ENCODE assay signal across 17 cellular contexts in genomic region chr11:69880041-69880802, GRCh38.
A peak's percentile ranks its signal among the peaks of the same experiment; 100 is the strongest.
DNase-seq lines count a peak whose midpoint lies in the region; ATAC-seq and TF ChIP-seq lines count a peak whose summit lies in the region.
"Had no signal": no experiment of that assay in that cellular context is flagged by ENCODE, and none has a peak within 500 bp of the region (broad histone marks: within the 10 kb centered on the region; RNA-seq: fewer than 3 reads in every experiment).

No MANE protein-coding gene starts in this region.

- in situ Hi-C loops in transverse colon (cut with MboI; ENCODE audit: low pct_ligation_motif_present in 1 of 4, low pct_unique_long_range_greater_than_20kb in 1 of 4, low sequenced_read_pairs in 3 of 4), result loop anchor here in 3 of 4 donors (10.0 to 25.0 kb wide), 3 partner anchors 168 to 195 kb away; partner anchors contain the start of gene FGF19 (in 1 of the 3)

- no peak overlapping the region for H3K4me3 Mint-ChIP-seq in activated CD8-positive, alpha-beta memory T cell treated with anti-CD3 and anti-CD28 coated beads, Interleukin-2, amount 10 ng/mL, durations not matched to agents 7 days and 5 days
- H3K4me3 Mint-ChIP-seq in stimulated activated naive CD8-positive, alpha-beta T cell treated with anti-CD3 and anti-CD28 coated beads, Interleukin-15, amount 100 ng/mL, for 72 hours, result no peak overlapping the region
- H3K4me3 Mint-ChIP-seq in GM23338, result no peak overlapping the region
- H3K4me3 Mint-ChIP-seq: IgD-negative memory B cell had no signal

- no peak for TF ChIP-seq EP300 in transverse colon (IDR thresholded peaks at IDR 0.05; ENCODE audit: low read depth)

- TF ChIP-seq CTCF in transverse colon (IDR thresholded peaks at IDR 0.05) (no peak), GM23338 (conservative IDR thresholded peaks at IDR 0.05; ENCODE audit: low read depth in 2 of 2) (no peak)

- H3K27ac ChIP-seq in transverse colon, result no peak overlapping the region
- no peak overlapping the region for H3K27ac ChIP-seq in GM23338 (ENCODE audit: low read depth)
- H3K27ac ChIP-seq: C4-2B had no signal

- H3K27me3 ChIP-seq in transverse colon (no peaks in the 10 kb centered on the region), GM23338 (ENCODE audit: insufficient read depth) (no peaks in the 10 kb centered on the region)

- intact Hi-C loops in transverse colon (cut with DNase I; ENCODE audit: low total_unique reads), result no loop called here

- H3K4me1 ChIP-seq in transverse colon, result no peaks in the 10 kb centered on the region
- H3K4me1 ChIP-seq in GM23338 (ENCODE audit: insufficient read depth), result no peaks in the 10 kb centered on the region
- H3K4me1 ChIP-seq: Caco-2 had no signal

- H3K27me3 Mint-ChIP-seq in activated CD8-positive, alpha-beta memory T cell treated with anti-CD3 and anti-CD28 coated beads, Interleukin-2, amount 10 ng/mL, durations not matched to agents 7 days and 5 days, result no peaks in the 10 kb centered on the region
- peaks cover 9% of the 10 kb centered on the region for H3K27me3 Mint-ChIP-seq in stimulated activated naive CD8-positive, alpha-beta T cell treated with anti-CD3 and anti-CD28 coated beads, Interleukin-15, amount 100 ng/mL, for 72 hours
- H3K27me3 Mint-ChIP-seq in GM23338 (ENCODE audit: insufficient read depth, low read depth, poor library complexity), result peaks cover 14% of the 10 kb centered on the region

- peak; percentile 8 for DNase-seq in activated CD8-positive, alpha-beta memory T cell treated with anti-CD3 and anti-CD28 coated beads, Interleukin-2, amount 50 U/mL, for 4 hours
- DNase-seq in activated CD8-positive, alpha-beta memory T cell treated with anti-CD3 and anti-CD28 coated beads, Interleukin-2, amount 10 ng/mL, durations not matched to agents 7 days and 5 days, result no peak
- no peak for DNase-seq in stimulated activated naive CD8-positive, alpha-beta T cell treated with anti-CD3 and anti-CD28 coated beads, Interleukin-15, amount 100 ng/mL, for 72 hours
- no peak for DNase-seq in stimulated activated naive CD8-positive, alpha-beta T cell treated with anti-CD3 and anti-CD28 coated beads, Interleukin-15, Interleukin-2, amounts not matched to agents 100 U/mL and 50 U/mL, for 24 hours
- DNase-seq in mesenteric fat pad (ENCODE audit: low spot score), result peak; percentile 81
- DNase-seq in transverse colon, result no peak
- no peak for DNase-seq in GM23338 (ENCODE audit: low spot score)
- no peak for DNase-seq in SIG-M5 treated with dmso at 0.1 percent for 504 hours (lab: John Stamatoyannopoulos, UW; ENCODE audit: unreplicated experiment)
- DNase-seq: 8988T, NCI-H187 treated with DMSO at 0.1 percent for 48 hours, NCI-H446, NCI-H748 treated with DMSO at 0.1 percent for 48 hours, PC-3 had no signal

- no peak overlapping the region for H3K27ac Mint-ChIP-seq in activated CD8-positive, alpha-beta memory T cell treated with anti-CD3 and anti-CD28 coated beads, Interleukin-2, amount 10 ng/mL, durations not matched to agents 7 days and 5 days
- H3K27ac Mint-ChIP-seq in stimulated activated naive CD8-positive, alpha-beta T cell treated with anti-CD3 and anti-CD28 coated beads, Interleukin-15, amount 100 ng/mL, for 72 hours, result no peak overlapping the region
- no peak overlapping the region for H3K27ac Mint-ChIP-seq in GM23338
- H3K27ac Mint-ChIP-seq: IgD-negative memory B cell had no signal

- H3K36me3 ChIP-seq in transverse colon (no peaks in the 10 kb centered on the region), GM23338 (ENCODE audit: insufficient read depth) (no peaks in the 10 kb centered on the region)

- no peak overlapping the region for H2AFZ ChIP-seq in GM23338

- H3K4me3 ChIP-seq in transverse colon (no peak overlapping the region), GM23338 (no peak overlapping the region)
- H3K4me3 ChIP-seq: GM12878 had no signal

- TF ChIP-seq POLR2A in transverse colon (IDR thresholded peaks at IDR 0.05), result no peak

- H3F3A ChIP-seq in GM23338 (replicated peaks; ENCODE audit: low read depth), result no peaks in the 10 kb centered on the region

- no peak for ATAC-seq in activated CD8-positive, alpha-beta memory T cell treated with anti-CD3 and anti-CD28 coated beads, Interleukin-2, amount 10 ng/mL, durations not matched to agents 7 days and 5 days
- peak; percentile 39 for ATAC-seq in stimulated activated naive CD8-positive, alpha-beta T cell treated with anti-CD3 and anti-CD28 coated beads, Interleukin-15, amount 100 ng/mL, for 72 hours
- ATAC-seq in stimulated activated naive CD8-positive, alpha-beta T cell treated with anti-CD3 and anti-CD28 coated beads, Interleukin-15, Interleukin-2, amounts not matched to agents 100 U/mL and 50 U/mL, for 24 hours, result no peak
- ATAC-seq in GM23338, result no peak
- ATAC-seq: GM12878, PC-3 had no signal

- CTCF ChIA-PET in activated CD8-positive, alpha-beta memory T cell treated with anti-CD3 and anti-CD28 coated beads, Interleukin-2, amount 10 ng/mL, durations not matched to agents 7 days and 5 days (lab: Charles Lee), result interaction anchor here (0.8 kb wide), 1 partner anchor 10 kb away, joined by 3 read pairs; no protein-coding TSS in a partner anchor

- no peaks in the 10 kb centered on the region for H3K4me1 Mint-ChIP-seq in activated CD8-positive, alpha-beta memory T cell treated with anti-CD3 and anti-CD28 coated beads, Interleukin-2, amount 10 ng/mL, durations not matched to agents 7 days and 5 days
- H3K4me1 Mint-ChIP-seq in stimulated activated naive CD8-positive, alpha-beta T cell treated with anti-CD3 and anti-CD28 coated beads, Interleukin-15, amount 100 ng/mL, for 72 hours, result no peaks in the 10 kb centered on the region
- H3K4me1 Mint-ChIP-seq in GM23338, result peaks cover 2% of the 10 kb centered on the region; the same call in 1 of the 3 replicates
- H3K4me1 Mint-ChIP-seq: IgD-negative memory B cell had no signal

- no peaks in the 10 kb centered on the region for H3K79me2 ChIP-seq in GM23338 (replicated peaks; ENCODE audit: insufficient read depth)

- WGBS in transverse colon (ENCODE audit: low coverage in 1 of 2), 2 donors, result 77% methylated on average over 17 of the region's 17 CpGs; no CpG with 5 or more reads in 1 of the 2 donors

- H3K36me3 Mint-ChIP-seq in activated CD8-positive, alpha-beta memory T cell treated with anti-CD3 and anti-CD28 coated beads, Interleukin-2, amount 10 ng/mL, durations not matched to agents 7 days and 5 days, result no peaks in the 10 kb centered on the region
- no peaks in the 10 kb centered on the region for H3K36me3 Mint-ChIP-seq in GM23338 (ENCODE audit: low read depth)
- H3K36me3 Mint-ChIP-seq: IgD-negative memory B cell had no signal

- no peaks in the 10 kb centered on the region for H3K9me3 ChIP-seq in transverse colon
- H3K9me3 ChIP-seq: Caco-2 had no signal

- no peak overlapping the region for H3K4me2 ChIP-seq in GM23338

- H4K20me1 ChIP-seq in GM23338 (replicated peaks; ENCODE audit: insufficient read depth), result no peaks in the 10 kb centered on the region

- H3K9me2 ChIP-seq in GM23338 (ENCODE audit: insufficient read depth), result no peaks in the 10 kb centered on the region

- H3K9me3 Mint-ChIP-seq in activated CD8-positive, alpha-beta memory T cell treated with anti-CD3 and anti-CD28 coated beads, Interleukin-2, amount 10 ng/mL, durations not matched to agents 7 days and 5 days (ENCODE audit: low read depth), result no peaks in the 10 kb centered on the region
- no peaks in the 10 kb centered on the region for H3K9me3 Mint-ChIP-seq in stimulated activated naive CD8-positive, alpha-beta T cell treated with anti-CD3 and anti-CD28 coated beads, Interleukin-15, amount 100 ng/mL, for 72 hours
- H3K9me3 Mint-ChIP-seq in GM23338, result no peaks in the 10 kb centered on the region
- H3K9me3 Mint-ChIP-seq: IgD-negative memory B cell had no signal

TF ChIP-seq in GM23338, 12 proteins besides CTCF, POLR2A, EP300 and RAD21 (continues in another document):
- TF ChIP-seq NANOG (IDR thresholded peaks at IDR 0.05; ENCODE audit: borderline replicate concordance) (no peak), POLR2AphosphoS5 (IDR thresholded peaks at IDR 0.05; ENCODE audit: low read depth) (no peak)

Comparison
In these comparisons a context has a peak if more than half of its experiments do, and no peak if none do; other contexts are left out.
1. DNase-seq: peak in activated CD8-positive, alpha-beta memory T cell treated with anti-CD3 and anti-CD28 coated beads, Interleukin-2, amount 50 U/mL, for 4 hours (single experiment) and mesenteric fat pad (single experiment); none in activated CD8-positive, alpha-beta memory T cell treated with anti-CD3 and anti-CD28 coated beads, Interleukin-2, amount 10 ng/mL, durations not matched to agents 7 days and 5 days (single experiment), stimulated activated naive CD8-positive, alpha-beta T cell treated with anti-CD3 and anti-CD28 coated beads, Interleukin-15, amount 100 ng/mL, for 72 hours (0 of 2), stimulated activated naive CD8-positive, alpha-beta T cell treated with anti-CD3 and anti-CD28 coated beads, Interleukin-15, Interleukin-2, amounts not matched to agents 100 U/mL and 50 U/mL, for 24 hours (single experiment), transverse colon (single experiment), GM23338 (single experiment) and SIG-M5 treated with dmso at 0.1 percent for 504 hours (single experiment).